Comparison of ENCODE assay signal across 27 cellular contexts in the genomic region with DNA sequence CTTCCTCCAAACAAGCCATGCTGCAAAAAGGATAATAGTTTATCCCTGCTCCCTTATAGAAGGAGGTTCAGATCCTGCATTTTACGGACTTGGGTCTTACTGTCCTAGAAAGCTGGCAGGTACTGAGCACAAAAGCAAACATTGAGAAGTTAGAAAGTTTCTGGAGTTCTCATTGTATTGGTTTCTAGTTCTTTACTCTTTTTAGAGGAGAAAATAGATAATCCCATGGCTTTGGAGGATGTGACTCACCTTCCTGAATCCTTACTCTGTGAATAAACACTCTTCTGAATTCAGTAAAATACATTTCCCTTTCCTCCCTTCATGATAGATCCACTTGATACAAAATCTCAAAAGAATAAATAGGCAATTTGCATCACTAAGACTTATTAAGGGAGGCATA.
A peak's percentile ranks its signal among the peaks of the same experiment; 100 is the strongest.
DNase-seq lines count a peak whose midpoint lies in the region; ATAC-seq and TF ChIP-seq lines count a peak whose summit lies in the region.
"Had no signal": no experiment of that assay in that cellular context is flagged by ENCODE, and none has a peak within 500 bp of the region (broad histone marks: within the 10 kb centered on the region; RNA-seq: fewer than 3 reads in every experiment).

No MANE protein-coding gene starts in this region.

- H3K27ac ChIP-seq in A673 (ENCODE audit: low read depth, low read length, poor library complexity, severe bottlenecking) = peak overlapping the region; percentile 74
- peak overlapping the region; percentile 9 for H3K27ac ChIP-seq in foreskin keratinocyte
- H3K27ac ChIP-seq: C4-2B, coronary artery, pancreas, uterus had no signal

- TF ChIP-seq CTCF in A673 (conservative IDR thresholded peaks at IDR 0.05; ENCODE audit: low read depth, low read length) = no peak
- no peak for TF ChIP-seq CTCF in foreskin keratinocyte (conservative IDR thresholded peaks at IDR 0.05)
- TF ChIP-seq CTCF in progenitor cell of endocrine pancreas (IDR thresholded peaks at IDR 0.05; ENCODE audit: unreplicated experiment) = no peak

- H3K4me1 Mint-ChIP-seq in activated naive CD8-positive, alpha-beta T cell treated with anti-CD3 and anti-CD28 coated beads for 36 hours = no peaks in the 10 kb centered on the region
- peaks cover 6% of the 10 kb centered on the region for H3K4me1 Mint-ChIP-seq in progenitor cell of endocrine pancreas (ENCODE audit: low read depth)
- H3K4me1 Mint-ChIP-seq: activated naive CD4-positive, alpha-beta T cell treated with anti-CD3 and anti-CD28 coated beads, Interleukin-2, amount 50 U/mL, for 24 hours; brain; nephron had no signal

- CTCF ChIA-PET in A673 (lab: Charles Lee) (no interaction called here), HEK293T (lab: Yijun Ruan, JAX) (no interaction called here)

- H3K4me3 ChIP-seq in A673 (ENCODE audit: low read depth, low read length, poor library complexity, severe bottlenecking) = peak overlapping the region; percentile 15
- H3K4me3 ChIP-seq: coronary artery, GM12878, pancreas, uterus had no signal

- peaks cover 1% of the 10 kb centered on the region for H3K9me3 Mint-ChIP-seq in activated naive CD8-positive, alpha-beta T cell treated with anti-CD3 and anti-CD28 coated beads for 36 hours
- H3K9me3 Mint-ChIP-seq in progenitor cell of endocrine pancreas (ENCODE audit: low read depth) = no peaks in the 10 kb centered on the region
- H3K9me3 Mint-ChIP-seq: activated naive CD4-positive, alpha-beta T cell treated with anti-CD3 and anti-CD28 coated beads, Interleukin-2, amount 50 U/mL, for 24 hours; brain; nephron had no signal

- H3K27me3 ChIP-seq in A673 (replicated peaks; ENCODE audit: insufficient read depth, low read depth, low read length, poor library complexity) = no peaks in the 10 kb centered on the region
- no peaks in the 10 kb centered on the region for H3K27me3 ChIP-seq in foreskin keratinocyte
- H3K27me3 ChIP-seq: pancreas had no signal

- no peaks in the 10 kb centered on the region for H3K36me3 ChIP-seq in A673 (ENCODE audit: insufficient read depth, low read length, poor library complexity, severe bottlenecking)
- H3K36me3 ChIP-seq: pancreas, uterus had no signal

- no peak overlapping the region for H3K27ac Mint-ChIP-seq in activated naive CD8-positive, alpha-beta T cell treated with anti-CD3 and anti-CD28 coated beads for 36 hours
- no peak overlapping the region for H3K27ac Mint-ChIP-seq in progenitor cell of endocrine pancreas
- H3K27ac Mint-ChIP-seq: activated CD8-positive, alpha-beta T cell treated with anti-CD3 and anti-CD28 coated beads, Interleukin-2, amount 10 ng/mL, durations not matched to agents 7 days and 5 days; activated naive CD4-positive, alpha-beta T cell treated with anti-CD3 and anti-CD28 coated beads, Interleukin-2, amount 50 U/mL, for 24 hours; activated T-cell treated with anti-CD3 and anti-CD28 coated beads, Interleukin-2, amount 50 U/mL, for 72 hours; brain; nephron had no signal

- H3K4me1 ChIP-seq in A673 (ENCODE audit: insufficient read depth, low read length, poor library complexity, severe bottlenecking) (peaks cover 41% of the 10 kb centered on the region), foreskin keratinocyte (peaks cover 15% of the 10 kb centered on the region)
- H3K4me1 ChIP-seq: pancreas, uterus had no signal

- H3K4me3 Mint-ChIP-seq in activated naive CD8-positive, alpha-beta T cell treated with anti-CD3 and anti-CD28 coated beads for 36 hours = no peak overlapping the region
- H3K4me3 Mint-ChIP-seq in progenitor cell of endocrine pancreas (ENCODE audit: low read depth) = no peak overlapping the region
- H3K4me3 Mint-ChIP-seq: activated CD8-positive, alpha-beta T cell treated with anti-CD3 and anti-CD28 coated beads, Interleukin-2, amount 10 ng/mL, durations not matched to agents 7 days and 5 days; activated naive CD4-positive, alpha-beta T cell treated with anti-CD3 and anti-CD28 coated beads, Interleukin-2, amount 50 U/mL, for 24 hours; activated T-cell treated with anti-CD3 and anti-CD28 coated beads, Interleukin-2, amount 50 U/mL, for 72 hours; brain; nephron had no signal

- DNase-seq in A673 (ENCODE audit: low spot score) = peak; percentile 88
- DNase-seq in HCEC 1CT = peak; percentile 36
- DNase-seq in astrocyte of the hippocampus (ENCODE audit: low read depth, low spot score) = peak; percentile 12
- peak; percentile 24 to 37 for DNase-seq in foreskin keratinocyte
- DNase-seq in activated T-cell treated with anti-CD3 and anti-CD28 coated beads for 4 hours = no peak
- DNase-seq in activated naive CD8-positive, alpha-beta T cell treated with anti-CD3 and anti-CD28 coated beads for 36 hours = no peak
- no peak for DNase-seq in HEK293T (ENCODE audit: extremely low spot score)
- DNase-seq in progenitor cell of endocrine pancreas (ENCODE audit: low spot score, unreplicated experiment) = no peak
- DNase-seq: ACHN; activated CD8-positive, alpha-beta T cell treated with anti-CD3 and anti-CD28 coated beads, Interleukin-2, amount 10 ng/mL, durations not matched to agents 7 days and 5 days; activated T-cell treated with anti-CD3 and anti-CD28 coated beads, Interleukin-2, amount 50 U/mL, for 72 hours; KBM-7; midbrain; NCI-H1048; NCI-H2029 treated with DMSO at 0.1 percent for 48 hours; pancreas; RPMI8226; T1000; uterus had no signal

- H3K27me3 Mint-ChIP-seq in activated naive CD8-positive, alpha-beta T cell treated with anti-CD3 and anti-CD28 coated beads for 36 hours = peaks cover 4% of the 10 kb centered on the region
- H3K27me3 Mint-ChIP-seq in progenitor cell of endocrine pancreas = peaks cover 27% of the 10 kb centered on the region
- H3K27me3 Mint-ChIP-seq: activated naive CD4-positive, alpha-beta T cell treated with anti-CD3 and anti-CD28 coated beads, Interleukin-2, amount 50 U/mL, for 24 hours; brain had no signal

- BruUV-seq in A673 (replicated peaks; lab: Mats Ljungman, UMichigan) = no TSS peak

- H3K9me3 ChIP-seq in A673 (ENCODE audit: low read depth, low read length, poor library complexity, severe bottlenecking) = no peaks in the 10 kb centered on the region
- H3K9me3 ChIP-seq: pancreas, uterus had no signal

- POLR2A ChIA-PET in A673 (lab: Charles Lee; ENCODE audit: low non-redundant PET) (no interaction called here), HEK293T (lab: Yijun Ruan, JAX) (no interaction called here)

- intact Hi-C loops in A673 (cut with micrococcal nuclease; ENCODE audit: unreplicated experiment) = loop anchor here (5.0 kb wide), 1 partner anchor 185 kb away; no protein-coding TSS in a partner anchor

- ATAC-seq in foreskin keratinocyte = peak; percentile 47
- ATAC-seq: activated CD4-positive, CD25-positive, alpha-beta regulatory T cell treated with anti-CD3 and anti-CD28 coated beads, Interleukin-2, amount 50 U/mL, for 24 hours; activated CD8-positive, alpha-beta T cell treated with anti-CD3 and anti-CD28 coated beads, Interleukin-2, amount 10 ng/mL, durations not matched to agents 7 days and 5 days; activated T-cell treated with anti-CD3 and anti-CD28 coated beads, Interleukin-2, amount 50 U/mL, for 72 hours; GM12878; pancreas; sciatic nerve had no signal

- H3K36me3 Mint-ChIP-seq in activated naive CD8-positive, alpha-beta T cell treated with anti-CD3 and anti-CD28 coated beads for 36 hours = no peaks in the 10 kb centered on the region
- no peaks in the 10 kb centered on the region for H3K36me3 Mint-ChIP-seq in progenitor cell of endocrine pancreas (ENCODE audit: insufficient read depth)
- H3K36me3 Mint-ChIP-seq: activated naive CD4-positive, alpha-beta T cell treated with anti-CD3 and anti-CD28 coated beads, Interleukin-2, amount 50 U/mL, for 24 hours; brain had no signal

TF ChIP-seq in HEK293T, 16 proteins besides CTCF, POLR2A, EP300 and RAD21:
- TF ChIP-seq FOXM1 (IDR thresholded peaks at IDR 0.05; ENCODE audit: borderline replicate concordance) (no peak), TARDBP (IDR thresholded peaks at IDR 0.05) (no peak), ARNT (IDR thresholded peaks at IDR 0.05) (no peak), CTBP1 (IDR thresholded peaks at IDR 0.05; ENCODE audit: borderline replicate concordance) (no peak), NFRKB (IDR thresholded peaks at IDR 0.05) (no peak), FOXA1 (IDR thresholded peaks at IDR 0.05) (no peak), SP1 (IDR thresholded peaks at IDR 0.05) (no peak), ELF4 (IDR thresholded peaks at IDR 0.05) (no peak), SUZ12 (IDR thresholded peaks at IDR 0.05) (no peak), BHLHE40 (IDR thresholded peaks at IDR 0.05; ENCODE audit: borderline replicate concordance) (no peak), HDGF (IDR thresholded peaks at IDR 0.05; ENCODE audit: borderline replicate concordance) (no peak), LEF1 (IDR thresholded peaks at IDR 0.05; ENCODE audit: borderline replicate concordance) (no peak)
- TF ChIP-seq, protein P1, sequence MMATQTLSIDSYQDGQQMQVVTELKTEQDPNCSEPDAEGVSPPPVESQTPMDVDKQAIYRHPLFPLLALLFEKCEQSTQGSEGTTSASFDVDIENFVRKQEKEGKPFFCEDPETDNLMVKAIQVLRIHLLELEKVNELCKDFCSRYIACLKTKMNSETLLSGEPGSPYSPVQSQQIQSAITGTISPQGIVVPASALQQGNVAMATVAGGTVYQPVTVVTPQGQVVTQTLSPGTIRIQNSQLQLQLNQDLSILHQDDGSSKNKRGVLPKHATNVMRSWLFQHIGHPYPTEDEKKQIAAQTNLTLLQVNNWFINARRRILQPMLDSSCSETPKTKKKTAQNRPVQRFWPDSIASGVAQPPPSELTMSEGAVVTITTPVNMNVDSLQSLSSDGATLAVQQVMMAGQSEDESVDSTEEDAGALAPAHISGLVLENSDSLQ (IDR thresholded peaks at IDR 0.05) = no peak

Comparison
In these comparisons a context has a peak if more than half of its experiments do, and no peak if none do; other contexts are left out.
1. DNase-seq: peak in A673 (single experiment), HCEC 1CT (single experiment), astrocyte of the hippocampus (single experiment) and foreskin keratinocyte (2 of 2); none in activated T-cell treated with anti-CD3 and anti-CD28 coated beads for 4 hours (single experiment), activated naive CD8-positive, alpha-beta T cell treated with anti-CD3 and anti-CD28 coated beads for 36 hours (single experiment), HEK293T (single experiment) and progenitor cell of endocrine pancreas (single experiment).